Comparison of ENCODE assay signal across 8 cellular contexts in genomic region chr10:102394801-102395676, GRCh38. TPM values are rescaled to one million over a fixed set of nuclear protein-coding genes. Genes with fewer than 3 reads are reported as not detected.
DNase-seq lines count a peak whose midpoint lies in the region; TF ChIP-seq lines count a peak whose summit lies in the region.

No MANE protein-coding gene starts in this region.

- H3K4me1 ChIP-seq in H9 (ENCODE audit: insufficient read depth, low read length) (no peaks in the 10 kb centered on the region), iPS-20b (ENCODE audit: insufficient read depth, low read length) (peaks cover 10% of the 10 kb centered on the region), skeletal muscle satellite cell (ENCODE audit: control insufficient read depth, insufficient read depth, low read length) (peaks cover 20% of the 10 kb centered on the region)

- H4K8ac ChIP-seq in H9 (replicated peaks; ENCODE audit: insufficient read length, low read depth, low read length) = no peak overlapping the region

- H3K9me3 ChIP-seq in H9 (ENCODE audit: control insufficient read depth, low read depth, low read length) (no peaks in the 10 kb centered on the region), iPS-20b (ENCODE audit: insufficient read depth, low read depth, low read length) (no peaks in the 10 kb centered on the region), skeletal muscle satellite cell (replicated peaks; ENCODE audit: low read length) (no peaks in the 10 kb centered on the region)

- no peak overlapping the region for H3K9ac ChIP-seq in H9 (ENCODE audit: extremely low read depth, insufficient read length, low read length)
- no peak overlapping the region; the same call in 1 of the 2 replicates for H3K9ac ChIP-seq in iPS-20b (ENCODE audit: low read depth, low read length)
- peak overlapping the region; percentile 84 for H3K9ac ChIP-seq in skeletal muscle satellite cell (ENCODE audit: low read depth, low read length)

- WGBS in H9 (ENCODE audit: extremely low coverage, insufficient read length, low lambda C conversion rate) = no CpG with 5 or more reads among the region's 55 CpGs

- H3K4me3 Mint-ChIP-seq in H9 (peak overlapping the region; percentile 73 to 79), MCF 10A (ENCODE audit: unreplicated experiment) (peak overlapping the region; percentile 92)

- no peaks in the 10 kb centered on the region for H3K79me2 ChIP-seq in H9 (ENCODE audit: insufficient read depth, low read length)

- H3K18ac ChIP-seq in H9 (ENCODE audit: insufficient read length, low read depth, low read length) = peak overlapping the region; percentile 8

- H3K4me3 ChIP-seq in iPS-20b (ENCODE audit: low read length) (peak overlapping the region; percentile 81), skeletal muscle satellite cell (ENCODE audit: low read length) (peak overlapping the region; percentile 85)

- no peak overlapping the region for H4K5ac ChIP-seq in H9 (ENCODE audit: insufficient read length, low read depth, low read length)

- CTCF ChIA-PET in MCF 10A (lab: Yijun Ruan, JAX) = interaction anchor here (0.6 to 10.5 kb wide), 12 partner anchors 13 to 1870 kb away, joined by 3 to 137 read pairs (median 6); partner anchors contain the start of genes ELOVL3, FBXL15 and NOLC1

- no peak overlapping the region for H3T11ph ChIP-seq in H9 (ENCODE audit: low read length)

- H3K27me3 Mint-ChIP-seq in H9 (ENCODE audit: low read depth) (peaks cover 66% of the 10 kb centered on the region), MCF 10A (ENCODE audit: insufficient read depth, unreplicated experiment) (no peaks in the 10 kb centered on the region)

- peaks cover 17% of the 10 kb centered on the region for H3K23me2 ChIP-seq in H9 (ENCODE audit: insufficient read length, low read depth, low read length, poor library complexity, severe bottlenecking)

- H3K56ac ChIP-seq in H9 (ENCODE audit: insufficient read length, low read depth, low read length) = no peak overlapping the region

- peak overlapping the region; percentile 2; the same call in 1 of the 2 replicates for H3K14ac ChIP-seq in H9 (ENCODE audit: insufficient read depth, low read length)

- H3K4me2 ChIP-seq in H9 (ENCODE audit: insufficient read depth, insufficient read length, low read length) (peak overlapping the region; percentile 69), skeletal muscle satellite cell (ENCODE audit: low read length) (peak overlapping the region; percentile 100)

- H4K91ac ChIP-seq in H9 (ENCODE audit: insufficient read length, low read depth, low read length) = no peak overlapping the region

- H2BK20ac ChIP-seq in H9 (ENCODE audit: low read depth, low read length, poor library complexity, severe bottlenecking) = no peak overlapping the region

- no peak overlapping the region for H2BK5ac ChIP-seq in H9 (ENCODE audit: insufficient read length, low read length)

- no peak overlapping the region for H3K4ac ChIP-seq in H9 (ENCODE audit: low read depth, low read length)

- H3K27ac ChIP-seq in H9 (ENCODE audit: insufficient read length, low read depth, low read length) = no peak overlapping the region
- H3K27ac ChIP-seq in VCaP = peak overlapping the region; percentile 61
- H3K27ac ChIP-seq in iPS-20b (ENCODE audit: low read length) = no peak overlapping the region

- peaks cover 4% of the 10 kb centered on the region for H4K20me1 ChIP-seq in H9 (ENCODE audit: control insufficient read depth, insufficient read depth, insufficient read length)

- H2BK15ac ChIP-seq in H9 (ENCODE audit: low read depth, low read length) = no peak overlapping the region

- H2AK5ac ChIP-seq in H9 (ENCODE audit: insufficient read length, low read length) = no peak overlapping the region

- TSS peak; percentile 23 for BruUV-seq in MCF 10A (replicated peaks; lab: Mats Ljungman, UMichigan)

- H3K23ac ChIP-seq in H9 (ENCODE audit: insufficient read length, low read depth, low read length) = no peak overlapping the region

- no peaks in the 10 kb centered on the region for H3K79me1 ChIP-seq in H9 (ENCODE audit: insufficient read depth, low read depth, low read length, poor library complexity, severe bottlenecking)

- H3K27me3 ChIP-seq in H9 (ENCODE audit: insufficient read depth, low read length) (peaks cover 11% of the 10 kb centered on the region; the same call in 1 of the 2 replicates), iPS-20b (ENCODE audit: insufficient read depth, low read length) (peaks cover 45% of the 10 kb centered on the region), skeletal muscle satellite cell (ENCODE audit: control insufficient read depth, insufficient read depth, low read length) (no peaks in the 10 kb centered on the region)

- H3K36me3 ChIP-seq in iPS-20b (ENCODE audit: insufficient read depth, low read depth, low read length) = 0 out of 2 replicates have a peak, but pooled peaks cover 11% of the 10 kb centered on the region
- H3K36me3 ChIP-seq in skeletal muscle satellite cell (ENCODE audit: insufficient read depth, low read length) = peaks cover 7% of the 10 kb centered on the region

- H3K36me3 Mint-ChIP-seq in H9 (ENCODE audit: insufficient read depth in 1 of 3, low read depth in 3 of 3) = peaks cover 0 to 14% (median 12%) of the 10 kb centered on the region in 3 experiments; a peak in 6 of 7 replicates
- peaks cover 33% of the 10 kb centered on the region for H3K36me3 Mint-ChIP-seq in MCF 10A (ENCODE audit: insufficient read depth, unreplicated experiment)

- POLR2A ChIA-PET in MCF 10A (lab: Yijun Ruan, JAX) = interaction anchor here (0.6 to 5.4 kb wide), 31 partner anchors 9 to 330 kb away, joined by 3 to 96 read pairs (median 5); partner anchors contain the start of genes ACTR1A, ARL3, C10orf95 and CUEDC2

- no peak overlapping the region for H2AFZ ChIP-seq in H9 (ENCODE audit: low read length)

- H3K27ac Mint-ChIP-seq in H9 = peak overlapping the region in 1 of 3 experiments; percentile 70; a peak in 2 of 7 replicates
- H3K27ac Mint-ChIP-seq in MCF 10A (ENCODE audit: low read depth, unreplicated experiment) = peak overlapping the region; percentile 99

- H3K9me3 Mint-ChIP-seq in H9 (no peaks in the 10 kb centered on the region), MCF 10A (ENCODE audit: unreplicated experiment) (no peaks in the 10 kb centered on the region)

- intact Hi-C loops in MCF 10A (cut with micrococcal nuclease) = loop anchor here (1.0 to 2.0 kb wide), 3 partner anchors 26 to 188 kb away; partner anchors contain the start of gene FBXL15

- no peak overlapping the region for H2BK12ac ChIP-seq in H9 (ENCODE audit: insufficient read length, low read depth, low read length)

- DNase-seq in EH (ENCODE audit: low read depth) (peak; percentile 87), H9 (peak; percentile 92), NCI-H1092 treated with DMSO at 0.1 percent for 48 hours (lab: John Stamatoyannopoulos, UW) (peak; percentile 27), MCF 10A (ENCODE audit: unreplicated experiment) (peak; percentile 90), cortex of kidney (lab: John Stamatoyannopoulos, UW) (no peak)

- TF ChIP-seq CTCF in H9 (conservative IDR thresholded peaks at IDR 0.05) (no peak), VCaP (conservative IDR thresholded peaks at IDR 0.05) (no peak), MCF 10A (IDR thresholded peaks at IDR 0.05; ENCODE audit: unreplicated experiment) (no peak)

- H3K4me1 Mint-ChIP-seq in H9 = peaks cover 35 to 50% of the 10 kb centered on the region in 2 experiments
- H3K4me1 Mint-ChIP-seq in MCF 10A (ENCODE audit: insufficient read depth, unreplicated experiment) = peaks cover 7% of the 10 kb centered on the region

- no peak overlapping the region for H2BK120ac ChIP-seq in H9 (ENCODE audit: low read depth, low read length, poor library complexity, severe bottlenecking)

RNA-seq across cellular contexts. Expression of gene NFKB2, which starts 0.5 kb away (rescaled TPM):
- total RNA-seq in H9 (2021) (21.0 and 23.7 TPM in 2 replicates), MCF 10A (2022) (60.9 and 76.2 TPM in 2 replicates)
- total RNA-seq in skeletal muscle satellite cell (2012; rRNA removed) = 26.6 and 27.1 TPM in 2 replicates

RNA-seq across cellular contexts. Expression of gene PSD, which starts 23.5 kb away (rescaled TPM):
- total RNA-seq in H9 (2021) = 3.4 and 3.6 TPM in 2 replicates
- total RNA-seq in MCF 10A (2022) = 0.66 and 0.75 TPM in 2 replicates
- 0.87 and 5.8 TPM in 2 replicates for total RNA-seq in skeletal muscle satellite cell (2012; rRNA removed)

RNA-seq across cellular contexts. Expression of gene FBXL15, which starts 25.6 kb away (rescaled TPM):
- 8.4 and 9.1 TPM in 2 replicates for total RNA-seq in H9 (2021)
- total RNA-seq in MCF 10A (2022) = 11.1 and 11.3 TPM in 2 replicates
- 9.2 and 11.9 TPM in 2 replicates for total RNA-seq in skeletal muscle satellite cell (2012; rRNA removed)

RNA-seq across cellular contexts. Expression of gene CUEDC2, which starts 37.3 kb away (rescaled TPM):
- total RNA-seq in H9 (2021) (41.2 and 43.0 TPM in 2 replicates), MCF 10A (2022) (55.0 and 64.5 TPM in 2 replicates)
- total RNA-seq in skeletal muscle satellite cell (2012; rRNA removed) = 37.3 and 43.2 TPM in 2 replicates

RNA-seq across cellular contexts. Expression of gene C10orf95, which starts 56.3 kb away (rescaled TPM):
- total RNA-seq in H9 (2021) = not detected in 2 replicates
- 0.49 and 0.63 TPM in 2 replicates for total RNA-seq in MCF 10A (2022)
- not detected in 2 replicates for total RNA-seq in skeletal muscle satellite cell (2012; rRNA removed)
